ENCODE assay signal across 33 cellular contexts in genomic region chrX:121301356-121301755, GRCh38.
"Had no signal": no experiment of that assay in that cellular context is flagged by ENCODE, and none has a peak within 500 bp of the region (broad histone marks: within the 10 kb centered on the region; RNA-seq: fewer than 3 reads in every experiment).

No MANE protein-coding gene starts in this region.

- DNase-seq: activated CD4-positive, alpha-beta T cell treated with anti-CD3 and anti-CD28 coated beads for 48 hours; activated CD4-positive, alpha-beta T cell treated with anti-CD3 and anti-CD28 coated beads, Interleukin-2, amount 50 U/mL, for 1 hour; activated CD4-positive, alpha-beta T cell treated with anti-CD3 and anti-CD28 coated beads, Interleukin-2, amount 50 U/mL, for 48 hours; activated CD4-positive, CD25-positive, alpha-beta regulatory T cell; activated CD4-positive, CD25-positive, alpha-beta regulatory T cell treated with anti-CD3 and anti-CD28 coated beads, Interleukin-2, amount 50 U/mL, for 72 hours; activated CD8-positive, alpha-beta memory T cell treated with anti-CD3 and anti-CD28 coated beads for 24 hours; activated CD8-positive, alpha-beta T cell treated with anti-CD3 and anti-CD28 coated beads for 36 hours; activated gamma-delta T cell; activated naive CD4-positive, alpha-beta T cell; activated naive CD4-positive, alpha-beta T cell treated with anti-CD3 and anti-CD28 coated beads, Interleukin-2, amount 50 U/mL, for 16 hours; activated naive CD8-positive, alpha-beta T cell treated with anti-CD3 and anti-CD28 coated beads for 36 hours; activated naive CD8-positive, alpha-beta T cell treated with anti-CD3 and anti-CD28 coated beads, Interleukin-2, amount 50 U/mL, for 24 hours; adrenal gland; amygdala; aorta; central memory CD4-positive, alpha-beta T cell; cerebellar nuclear complex; colonic mucosa; dorsolateral prefrontal cortex; effector memory CD4-positive, alpha-beta T cell; endodermal cell; foreskin fibroblast; head of caudate nucleus; hippocampal formation; SW 1271; T-helper 1 cell; T-helper 17 cell; T1000 had no signal

- H3K4me1 Mint-ChIP-seq: activated naive CD8-positive, alpha-beta T cell treated with anti-CD3 and anti-CD28 coated beads for 36 hours; activated naive CD8-positive, alpha-beta T cell treated with anti-CD3 and anti-CD28 coated beads, Interleukin-2, amount 50 U/mL, for 24 hours; brain; endodermal cell; T-helper 17 cell had no signal

- H3K9me3 Mint-ChIP-seq: activated CD8-positive, alpha-beta T cell treated with anti-CD3 and anti-CD28 coated beads for 36 hours; activated naive CD8-positive, alpha-beta T cell treated with anti-CD3 and anti-CD28 coated beads for 36 hours; activated naive CD8-positive, alpha-beta T cell treated with anti-CD3 and anti-CD28 coated beads, Interleukin-2, amount 50 U/mL, for 24 hours; activated T-helper 1 cell treated with anti-CD3 and anti-CD28 coated beads, Interleukin-12 subunit alpha, Interleukin-12 subunit beta, Interleukin-2, Interleukin-4 antibody, amounts not matched to agents 30 ng/mL and 10 ng/mL and 1 ng/mL, durations not matched to agents 14 hours and 24 hours and 36 hours; brain; dendritic cell treated with granulocyte-macrophage colony-stimulating factor and Interleukin-4, amounts not matched to agents 40 ng/mL and 50 ng/mL, for 4 days; T-helper 2 cell treated with Interferon-gamma antibody and Interleukin-4, amounts not matched to agents 5 μg/mL and 100 μg/mL, for 36 hours had no signal

- ATAC-seq: activated CD8-positive, alpha-beta T cell treated with anti-CD3 and anti-CD28 coated beads for 36 hours; activated naive CD8-positive, alpha-beta T cell treated with anti-CD3 and anti-CD28 coated beads, Interleukin-2, amount 50 U/mL, for 24 hours; esophagus mucosa; T-helper 17 cell had no signal

- H3K4me3 Mint-ChIP-seq: activated CD8-positive, alpha-beta T cell treated with anti-CD3 and anti-CD28 coated beads for 36 hours; activated naive CD8-positive, alpha-beta T cell treated with anti-CD3 and anti-CD28 coated beads for 36 hours; activated naive CD8-positive, alpha-beta T cell treated with anti-CD3 and anti-CD28 coated beads, Interleukin-2, amount 50 U/mL, for 24 hours; activated T-helper 1 cell treated with anti-CD3 and anti-CD28 coated beads, Interleukin-12 subunit alpha, Interleukin-12 subunit beta, Interleukin-2, Interleukin-4 antibody, amounts not matched to agents 30 ng/mL and 10 ng/mL and 1 ng/mL, durations not matched to agents 14 hours and 24 hours and 36 hours; brain; dendritic cell treated with granulocyte-macrophage colony-stimulating factor and Interleukin-4, amounts not matched to agents 40 ng/mL and 50 ng/mL, for 4 days; endodermal cell; T-helper 17 cell; T-helper 2 cell treated with Interferon-gamma antibody and Interleukin-4, amounts not matched to agents 5 μg/mL and 100 μg/mL, for 36 hours had no signal

- H3K27ac Mint-ChIP-seq: activated CD8-positive, alpha-beta T cell treated with anti-CD3 and anti-CD28 coated beads for 36 hours; activated naive CD8-positive, alpha-beta T cell treated with anti-CD3 and anti-CD28 coated beads for 36 hours; activated naive CD8-positive, alpha-beta T cell treated with anti-CD3 and anti-CD28 coated beads, Interleukin-2, amount 50 U/mL, for 24 hours; activated T-helper 1 cell treated with anti-CD3 and anti-CD28 coated beads, Interleukin-12 subunit alpha, Interleukin-12 subunit beta, Interleukin-2, Interleukin-4 antibody, amounts not matched to agents 30 ng/mL and 10 ng/mL and 1 ng/mL, durations not matched to agents 14 hours and 24 hours and 36 hours; brain; dendritic cell treated with granulocyte-macrophage colony-stimulating factor and Interleukin-4, amounts not matched to agents 40 ng/mL and 50 ng/mL, for 4 days; endodermal cell; T-helper 17 cell; T-helper 2 cell treated with Interferon-gamma antibody and Interleukin-4, amounts not matched to agents 5 μg/mL and 100 μg/mL, for 36 hours had no signal

- H3K27me3 Mint-ChIP-seq: activated naive CD8-positive, alpha-beta T cell treated with anti-CD3 and anti-CD28 coated beads for 36 hours; activated naive CD8-positive, alpha-beta T cell treated with anti-CD3 and anti-CD28 coated beads, Interleukin-2, amount 50 U/mL, for 24 hours; brain; dendritic cell treated with granulocyte-macrophage colony-stimulating factor and Interleukin-4, amounts not matched to agents 40 ng/mL and 50 ng/mL, for 4 days; T-helper 17 cell had no signal

- H3K36me3 Mint-ChIP-seq: activated naive CD8-positive, alpha-beta T cell treated with anti-CD3 and anti-CD28 coated beads for 36 hours; brain had no signal
